Comparison of ENCODE assay signal across 20 cellular contexts in genomic region chr13:34466301-34466700, GRCh38.
"Had no signal": no experiment of that assay in that cellular context is flagged by ENCODE, and none has a peak within 500 bp of the region (broad histone marks: within the 10 kb centered on the region; RNA-seq: fewer than 3 reads in every experiment).

No MANE protein-coding gene starts in this region.

- H3K9ac ChIP-seq: SK-N-SH had no signal

- ATAC-seq: HepG2, Panc1 had no signal

- H3K27ac ChIP-seq: RWPE1 had no signal

- H3K9me3 ChIP-seq: SK-N-SH had no signal

- DNase-seq: IMR-90, KG1, MM.1S, NCI-H1092 treated with DMSO at 0.1 percent for 48 hours, NCI-H1436, NCI-H187, NCI-H2029, NCI-H2081 treated with DMSO at 0.1 percent for 48 hours, NCI-H2171, NCI-H226, NCI-H446, NCI-H510A, NCI-H524 treated with DMSO at 0.1 percent for 48 hours, NCI-H69, NCI-H774, SHP77, SK-N-SH had no signal

- H3K4me2 ChIP-seq: SK-N-SH had no signal
